Comparison of ENCODE assay signal across 1 cellular context in the genomic region with DNA sequence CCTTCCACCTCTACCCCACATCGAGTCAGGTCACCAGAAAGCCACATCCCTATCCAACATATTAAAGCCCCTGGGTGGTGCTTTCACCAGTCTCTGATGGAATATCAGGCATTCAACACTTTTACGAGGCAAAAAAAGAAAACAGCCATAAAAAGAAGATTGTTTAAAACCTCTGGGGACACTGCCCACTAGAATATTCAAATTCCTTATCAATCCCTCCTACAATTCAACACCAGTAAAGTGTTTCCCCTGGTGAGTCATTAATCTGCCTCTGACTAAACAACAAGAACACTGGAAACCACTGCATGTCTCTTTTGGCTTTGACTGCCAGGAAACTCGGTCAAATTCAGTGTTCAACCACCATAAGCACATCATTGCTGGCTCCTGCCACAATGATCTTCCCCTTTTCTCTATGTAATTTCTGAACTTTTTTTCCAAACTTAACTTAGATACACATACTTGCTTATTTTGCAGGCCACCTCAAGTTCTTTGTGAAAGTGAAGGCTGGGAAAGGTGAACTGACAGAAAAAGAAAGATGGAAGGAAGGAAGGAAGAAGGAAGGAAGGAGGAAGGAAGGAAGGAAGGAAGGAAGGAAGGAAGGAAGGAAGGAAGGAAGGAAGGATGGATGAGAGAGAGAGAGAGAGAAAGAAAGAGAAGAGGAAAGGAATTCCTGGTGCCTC.
TF ChIP-seq lines count a peak whose summit lies in the region.

No MANE protein-coding gene starts in this region.

TF ChIP-seq in SK-N-SH treated with all-trans-retinoic acid at 6 μM for 48 hours, 23 proteins besides CTCF, POLR2A, EP300 and RAD21 (continued from another document):
- TF ChIP-seq CREB5 (CRISPR knock-in tag; IDR thresholded peaks at IDR 0.05; ENCODE audit: low read depth) = no peak
- no peak for TF ChIP-seq PPARA (CRISPR knock-in tag; IDR thresholded peaks at IDR 0.05; ENCODE audit: borderline replicate concordance)
- TF ChIP-seq ZNF8 (CRISPR knock-in tag; IDR thresholded peaks at IDR 0.05) = no peak
- no peak for TF ChIP-seq ZFP3 (CRISPR knock-in tag; IDR thresholded peaks at IDR 0.05)
